ENCODE assay signal across 1 cellular context in the genomic region with DNA sequence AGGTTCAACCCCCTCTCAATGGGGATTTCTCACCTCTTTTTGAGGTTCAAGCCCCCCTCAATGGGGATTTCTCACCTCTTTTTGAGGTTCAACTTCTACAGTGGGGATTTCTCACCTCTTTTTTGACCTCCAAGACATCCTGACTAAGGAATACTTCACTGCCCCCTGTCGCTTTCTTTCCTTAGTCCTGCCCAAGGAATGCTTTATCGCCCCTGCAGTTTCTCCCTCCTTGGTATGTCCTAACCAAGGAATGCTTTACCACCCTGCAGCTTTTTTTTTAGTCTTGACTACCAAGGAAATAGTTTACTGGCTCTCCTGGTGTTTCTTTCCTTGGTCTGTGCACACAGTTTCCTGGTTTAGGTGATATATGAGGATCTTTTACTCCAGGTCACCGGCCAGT.
A peak's percentile ranks its signal among the peaks of the same experiment; 100 is the strongest.
TF ChIP-seq lines count a peak whose summit lies in the region.

No MANE protein-coding gene starts in this region.

TF ChIP-seq in H1, 55 proteins besides CTCF, POLR2A, EP300 and RAD21:
- TF ChIP-seq MAFK (IDR thresholded peaks at IDR 0.05; ENCODE audit: low read depth, low read length) (peak; percentile 41; the same call in 1 of the 2 replicates), CHD1 (IDR thresholded peaks at IDR 0.05; ENCODE audit: low read depth, low read length) (peak; percentile 87), CEBPB (IDR thresholded peaks at IDR 0.05; ENCODE audit: low read depth, low read length) (no peak), KDM5A (IDR thresholded peaks at IDR 0.05; ENCODE audit: low read length) (no peak), RNF2 (IDR thresholded peaks at IDR 0.05; ENCODE audit: borderline replicate concordance, low read depth, low read length, missing control alignments, poor library complexity, severe bottlenecking) (no peak), TCF12 (IDR thresholded peaks at IDR 0.05; ENCODE audit: low read depth, low read length) (no peak), JUN (IDR thresholded peaks at IDR 0.05; ENCODE audit: low read depth, low read length) (no peak), BCL11A (IDR thresholded peaks at IDR 0.05; ENCODE audit: low read depth in 2 of 2, low read length in 2 of 2) (no peak), TAF7 (optimal IDR thresholded peaks at IDR 0.05; ENCODE audit: borderline replicate concordance, low read depth, low read length) (no peak), RFX5 (IDR thresholded peaks at IDR 0.05; ENCODE audit: borderline replicate concordance, low read depth, low read length) (no peak), ASH2L (IDR thresholded peaks at IDR 0.05; ENCODE audit: low read length) (peak; percentile 23), TBP (IDR thresholded peaks at IDR 0.05; ENCODE audit: low read depth, low read length) (0 out of 2 replicates have a peak, but pooled peaks have one; percentile 30), POLR2AphosphoS5 (IDR thresholded peaks at IDR 0.05; ENCODE audit: low read depth, low read length) (no peak), JUND (IDR thresholded peaks at IDR 0.05; ENCODE audit: low read length) (peak; percentile 91), SP1 (IDR thresholded peaks at IDR 0.05; ENCODE audit: low read depth, low read length) (peak; percentile 62), TEAD4 (IDR thresholded peaks at IDR 0.05; ENCODE audit: low read depth, low read length) (peak; percentile 90)
- TF ChIP-seq, protein P1, sequence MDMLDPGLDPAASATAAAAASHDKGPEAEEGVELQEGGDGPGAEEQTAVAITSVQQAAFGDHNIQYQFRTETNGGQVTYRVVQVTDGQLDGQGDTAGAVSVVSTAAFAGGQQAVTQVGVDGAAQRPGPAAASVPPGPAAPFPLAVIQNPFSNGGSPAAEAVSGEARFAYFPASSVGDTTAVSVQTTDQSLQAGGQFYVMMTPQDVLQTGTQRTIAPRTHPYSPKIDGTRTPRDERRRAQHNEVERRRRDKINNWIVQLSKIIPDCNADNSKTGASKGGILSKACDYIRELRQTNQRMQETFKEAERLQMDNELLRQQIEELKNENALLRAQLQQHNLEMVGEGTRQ (IDR thresholded peaks at IDR 0.05; ENCODE audit: low read length): no peak
